Comparison of ENCODE assay signal across 8 cellular contexts in the genomic region with DNA sequence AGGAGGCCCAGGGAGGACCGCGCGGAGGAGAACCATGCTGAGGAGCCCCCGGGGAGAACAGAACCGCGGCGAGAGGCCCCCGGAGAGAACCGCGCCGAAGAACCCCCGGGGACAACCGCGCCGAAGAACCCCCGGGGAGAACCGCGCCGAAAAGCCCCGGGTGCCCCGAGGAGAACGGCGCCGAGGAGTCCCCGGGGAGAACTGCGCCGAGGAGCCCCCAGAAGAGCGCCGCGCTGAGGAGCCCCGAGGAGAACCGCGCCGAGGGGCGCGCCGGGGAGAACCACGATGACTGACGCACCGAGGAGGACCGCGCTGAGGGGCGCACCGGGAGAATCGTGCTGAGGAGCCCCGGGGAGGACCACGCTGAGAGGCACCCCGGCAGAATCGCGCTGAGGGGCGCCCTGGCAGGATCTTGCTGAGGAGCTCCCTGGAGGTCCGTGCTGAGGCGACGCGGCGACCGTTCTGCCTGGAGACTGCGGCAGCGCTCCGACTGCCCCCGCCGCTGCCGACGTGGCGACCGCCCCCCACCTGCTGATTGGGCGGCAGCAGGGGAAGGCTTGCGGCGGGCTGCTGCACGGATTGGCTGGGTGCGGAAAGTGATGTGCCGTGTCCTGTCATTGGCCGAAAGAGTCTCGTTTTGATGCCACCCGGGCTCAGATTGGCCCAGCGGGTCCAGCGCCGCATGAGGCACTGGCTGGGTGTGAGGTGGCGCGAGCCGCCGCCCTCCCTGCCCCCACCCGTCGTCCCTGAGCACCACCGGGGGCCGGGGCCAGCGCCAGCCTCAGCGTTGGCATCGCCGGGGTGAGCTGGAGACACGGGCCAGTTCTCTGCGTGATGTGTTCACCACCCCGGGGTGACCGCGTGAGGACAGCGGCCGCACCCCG. TPM values are rescaled to one million over a fixed set of nuclear protein-coding genes. Genes with fewer than 3 reads are reported as not detected.
A peak's percentile ranks its signal among the peaks of the same experiment; 100 is the strongest.
DNase-seq lines count a peak whose midpoint lies in the region; TF ChIP-seq lines count a peak whose summit lies in the region.

A gene (minus strand): TSS at position 464 of the 884 bp plus-strand sequence.

- TF ChIP-seq EP300 in SK-N-SH (IDR thresholded peaks at IDR 0.05; ENCODE audit: borderline replicate concordance in 1 of 2, low read depth in 1 of 2, low read length in 1 of 2) = no peak
- no peak for TF ChIP-seq EP300 in ovary (IDR thresholded peaks at IDR 0.05)

- peaks cover 38% of the 10 kb centered on the region for H4K20me1 ChIP-seq in SK-N-SH (ENCODE audit: insufficient read depth)

- H3K27ac Mint-ChIP-seq in activated naive CD8-positive, alpha-beta T cell = peak within 1 kb of the TSS; percentile 75

- no peaks in the 10 kb centered on the region for H3F3A ChIP-seq in SK-N-SH (replicated peaks; ENCODE audit: insufficient read depth)

- no peak for TF ChIP-seq RAD21 in SK-N-SH (IDR thresholded peaks at IDR 0.05; ENCODE audit: low read length)

- TF ChIP-seq CTCF in SK-N-SH (IDR thresholded peaks at IDR 0.05) = 0 out of 2 replicates have a peak, but pooled peaks have one; percentile 9
- no peak for TF ChIP-seq CTCF in ovary (IDR thresholded peaks at IDR 0.05)

- H3K4me1 ChIP-seq in SK-N-SH (ENCODE audit: control insufficient read depth in 1 of 2, insufficient read depth in 2 of 2, low read depth in 1 of 2, low read length in 1 of 2) = peaks cover 0 to 29% of the 10 kb centered on the region in 2 experiments; a peak in 1 of 4 replicates
- peaks cover 6% of the 10 kb centered on the region for H3K4me1 ChIP-seq in ovary (ENCODE audit: insufficient read depth)
- no peaks in the 10 kb centered on the region for H3K4me1 ChIP-seq in thymus (ENCODE audit: control insufficient read depth, insufficient read depth, low read length)

- peak within 1 kb of the TSS; percentile 88 for H3K4me2 ChIP-seq in SK-N-SH

- H2AFZ ChIP-seq in SK-N-SH (ENCODE audit: low read depth) = peak within 1 kb of the TSS; percentile 35; the same call in 1 of the 2 replicates

- CTCF ChIA-PET in HEK293T (lab: Yijun Ruan, JAX) (interaction anchor here (0.7 to 0.9 kb wide), 2 partner anchors 167 to 188 kb away, joined by 4 to 5 read pairs; no protein-coding TSS in a partner anchor), SK-N-SH (lab: Yijun Ruan, JAX) (interaction anchor here (0.6 to 2.0 kb wide), 3 partner anchors 79 to 168 kb away, joined by 3 to 7 read pairs (median 4); no protein-coding TSS in a partner anchor)

- H3K36me3 ChIP-seq in SK-N-SH (replicated peaks in 1 of 2; ENCODE audit: control insufficient read depth in 1 of 2, insufficient read depth in 2 of 2, low read length in 1 of 2) = no peaks in the 10 kb centered on the region
- no peaks in the 10 kb centered on the region for H3K36me3 ChIP-seq in ovary
- no peaks in the 10 kb centered on the region for H3K36me3 ChIP-seq in thymus (ENCODE audit: control insufficient read depth, insufficient read depth)

- H3K27ac ChIP-seq in SK-N-SH (ENCODE audit: low read depth in 2 of 2, low read length in 1 of 2) (peak within 1 kb of the TSS; percentile 60 to 87), ovary (peak within 1 kb of the TSS; percentile 67 to 80), thymus (ENCODE audit: low read depth) (peak within 1 kb of the TSS; percentile 44)

- H3K9me3 Mint-ChIP-seq in activated naive CD8-positive, alpha-beta T cell (ENCODE audit: low read depth) = no peaks in the 10 kb centered on the region

- no peaks in the 10 kb centered on the region for H3K27me3 Mint-ChIP-seq in activated naive CD8-positive, alpha-beta T cell

- peak within 1 kb of the TSS; percentile 86 for H3K9ac ChIP-seq in SK-N-SH

- H3K4me1 Mint-ChIP-seq in activated naive CD8-positive, alpha-beta T cell (ENCODE audit: low read depth) = peaks cover 11% of the 10 kb centered on the region

- peaks cover 7% of the 10 kb centered on the region for H3K36me3 Mint-ChIP-seq in activated naive CD8-positive, alpha-beta T cell

- POLR2A ChIA-PET in HEK293T (lab: Yijun Ruan, JAX) (interaction anchor here (0.6 to 1.4 kb wide), 10 partner anchors 8 to 188 kb away, joined by 3 to 7 read pairs (median 3); a partner anchor contains a TSS), SK-N-SH (lab: Yijun Ruan, JAX) (interaction anchor here (0.6 to 2.0 kb wide), 15 partner anchors 9 to 187 kb away, joined by 3 to 16 read pairs (median 4); no protein-coding TSS in a partner anchor)

- no peaks in the 10 kb centered on the region for H3K9me2 ChIP-seq in SK-N-SH

- H3K27me3 ChIP-seq in SK-N-SH (ENCODE audit: insufficient read depth) (no peaks in the 10 kb centered on the region), ovary (no peaks in the 10 kb centered on the region), thymus (ENCODE audit: control insufficient read depth, insufficient read depth) (no peaks in the 10 kb centered on the region)

- peak within 1 kb of the TSS; percentile 67 to 70 for H3K4me3 ChIP-seq in SK-N-SH (ENCODE audit: low read depth in 2 of 2, low read length in 1 of 2)
- peak within 1 kb of the TSS; percentile 81 for H3K4me3 ChIP-seq in ovary
- peak within 1 kb of the TSS; percentile 62 for H3K4me3 ChIP-seq in thymus (ENCODE audit: low read length)

- DNase-seq in GM04504 (ENCODE audit: low read depth) = peak; percentile 83
- DNase-seq in HEK293T (ENCODE audit: extremely low spot score) = peak; percentile 93
- DNase-seq in MV-4-11 (lab: John Stamatoyannopoulos, UW) = peak; percentile 91
- DNase-seq in SK-N-SH = peak; percentile 94
- peak; percentile 82 to 96 (median 91) for DNase-seq in head of caudate nucleus
- DNase-seq in ovary = peak; percentile 89 to 92 (median 91)

- 74% methylated on average over 28 of the region's 98 CpGs for WGBS in SK-N-SH (ENCODE audit: low lambda C conversion rate)
- WGBS in ovary, 3 donors = 56 to 73% (median 62%) methylated on average over 67 to 98 of the region's 98 CpGs
- 44% methylated on average over 98 of the region's 98 CpGs for WGBS in thymus

- H3K9me3 ChIP-seq in SK-N-SH (no peaks in the 10 kb centered on the region), ovary (no peaks in the 10 kb centered on the region), thymus (ENCODE audit: control insufficient read depth) (no peaks in the 10 kb centered on the region)

- TF ChIP-seq POLR2A in ovary (IDR thresholded peaks at IDR 0.05) = peak; percentile 90

- H3K4me3 Mint-ChIP-seq in activated naive CD8-positive, alpha-beta T cell = peak within 1 kb of the TSS; percentile 76

- intact Hi-C loops in head of caudate nucleus (cut with DNase I) (loop anchor here (10.0 kb wide), 1 partner anchor 185 kb away; a partner anchor contains a TSS), ovary (cut with DNase I) (loop anchor here in 2 of 4 donors (2.0 to 10.0 kb wide), 2 partner anchors 165 to 185 kb away; a partner anchor contains a TSS)

- peaks cover 49% of the 10 kb centered on the region for H3K79me2 ChIP-seq in SK-N-SH (ENCODE audit: insufficient read depth)

TF ChIP-seq in HEK293T, 16 proteins besides CTCF, POLR2A, EP300 and RAD21 (continues in another document):
- TF ChIP-seq LEF1 (IDR thresholded peaks at IDR 0.05; ENCODE audit: borderline replicate concordance) = no peak
- no peak; the same call in 1 of the 2 replicates for TF ChIP-seq CTBP1 (IDR thresholded peaks at IDR 0.05; ENCODE audit: borderline replicate concordance)
- no peak for TF ChIP-seq ARNT (IDR thresholded peaks at IDR 0.05)
- TF ChIP-seq FOXA1 (IDR thresholded peaks at IDR 0.05) = no peak
- no peak for TF ChIP-seq NFRKB (IDR thresholded peaks at IDR 0.05)
- no peak for TF ChIP-seq FOXM1 (IDR thresholded peaks at IDR 0.05; ENCODE audit: borderline replicate concordance)
- no peak for TF ChIP-seq SUZ12 (IDR thresholded peaks at IDR 0.05)
- no peak for TF ChIP-seq FOXK2 (IDR thresholded peaks at IDR 0.05)
- TF ChIP-seq ZNF384 (IDR thresholded peaks at IDR 0.05) = no peak
- TF ChIP-seq BHLHE40 (IDR thresholded peaks at IDR 0.05; ENCODE audit: borderline replicate concordance) = no peak
- peak; percentile 65 for TF ChIP-seq L3MBTL2 (conservative IDR thresholded peaks at IDR 0.05)
- TF ChIP-seq SP1 (IDR thresholded peaks at IDR 0.05) = no peak
- TF ChIP-seq TARDBP (IDR thresholded peaks at IDR 0.05) = no peak
- TF ChIP-seq HDGF (IDR thresholded peaks at IDR 0.05; ENCODE audit: borderline replicate concordance) = 0 out of 2 replicates have a peak, but pooled peaks have one; percentile 38
- TF ChIP-seq ELF4 (IDR thresholded peaks at IDR 0.05) = peak; percentile 68

TF ChIP-seq in SK-N-SH, 30 proteins besides CTCF, POLR2A, EP300 and RAD21 (continues in another document):
- TF ChIP-seq FOXM1 (IDR thresholded peaks at IDR 0.05; ENCODE audit: low read depth) (no peak), RCOR1 (IDR thresholded peaks at IDR 0.05; ENCODE audit: low read length) (no peak), CHD2 (IDR thresholded peaks at IDR 0.05; ENCODE audit: low read length, partially characterized antibody) (peak; percentile 79), POLR2AphosphoS5 (IDR thresholded peaks at IDR 0.05; ENCODE audit: low read depth, low read length) (peak; percentile 94), GABPA (IDR thresholded peaks at IDR 0.05; ENCODE audit: low read depth) (no peak), NRF1 (IDR thresholded peaks at IDR 0.05; ENCODE audit: low read depth, low read length) (no peak), TEAD4 (IDR thresholded peaks at IDR 0.05; ENCODE audit: borderline replicate concordance, insufficient read depth) (no peak)
- TF ChIP-seq, protein P1, sequence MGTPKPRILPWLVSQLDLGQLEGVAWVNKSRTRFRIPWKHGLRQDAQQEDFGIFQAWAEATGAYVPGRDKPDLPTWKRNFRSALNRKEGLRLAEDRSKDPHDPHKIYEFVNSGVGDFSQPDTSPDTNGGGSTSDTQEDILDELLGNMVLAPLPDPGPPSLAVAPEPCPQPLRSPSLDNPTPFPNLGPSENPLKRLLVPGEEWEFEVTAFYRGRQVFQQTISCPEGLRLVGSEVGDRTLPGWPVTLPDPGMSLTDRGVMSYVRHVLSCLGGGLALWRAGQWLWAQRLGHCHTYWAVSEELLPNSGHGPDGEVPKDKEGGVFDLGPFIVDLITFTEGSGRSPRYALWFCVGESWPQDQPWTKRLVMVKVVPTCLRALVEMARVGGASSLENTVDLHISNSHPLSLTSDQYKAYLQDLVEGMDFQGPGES (IDR thresholded peaks at IDR 0.05; ENCODE audit: low read depth, low read length) = peak; percentile 68
- TF ChIP-seq, protein P2, sequence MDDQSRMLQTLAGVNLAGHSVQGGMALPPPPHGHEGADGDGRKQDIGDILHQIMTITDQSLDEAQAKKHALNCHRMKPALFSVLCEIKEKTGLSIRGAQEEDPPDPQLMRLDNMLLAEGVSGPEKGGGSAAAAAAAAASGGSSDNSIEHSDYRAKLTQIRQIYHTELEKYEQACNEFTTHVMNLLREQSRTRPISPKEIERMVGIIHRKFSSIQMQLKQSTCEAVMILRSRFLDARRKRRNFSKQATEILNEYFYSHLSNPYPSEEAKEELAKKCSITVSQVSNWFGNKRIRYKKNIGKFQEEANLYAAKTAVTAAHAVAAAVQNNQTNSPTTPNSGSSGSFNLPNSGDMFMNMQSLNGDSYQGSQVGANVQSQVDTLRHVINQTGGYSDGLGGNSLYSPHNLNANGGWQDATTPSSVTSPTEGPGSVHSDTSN (IDR thresholded peaks at IDR 0.05) = no peak

RNA-seq across cellular contexts. Expression of the gene that starts here (rescaled TPM):
- polyA plus RNA-seq in SK-N-SH (2012; rRNA removed) (0.03 and 0.05 TPM in 2 replicates), ovary (under 1 TPM; 0.43 to 0.52 TPM), thymus (0.09 TPM)
- under 0.01 TPM in 2 replicates for polyA plus RNA-seq in SK-N-SH (2012; cell fraction: cytosol; rRNA removed)
- 0.23 and 0.37 TPM in 2 replicates for polyA plus RNA-seq in SK-N-SH (2012; cell fraction: nucleus; rRNA removed)
- 10 to 100 TPM in 1 of 7 donors, 1 to 10 TPM in 6; 3.9 to 11.5 (median 6.8) TPM for total RNA-seq in ovary

Comparison
In these comparisons a context has a peak if more than half of its experiments do, and no peak if none do; other contexts are left out.
1. Peak in every context shown above with its lines: DNase-seq, H3K4me3 ChIP-seq and H3K27ac ChIP-seq.
2. Peak in DNase-seq, H3K4me3 ChIP-seq, H3K27ac ChIP-seq, H3K9ac ChIP-seq and H3K4me2 ChIP-seq in SK-N-SH; RNA of the gene not detected or under 1 TPM.